8 cellular contexts compared by ENCODE assay signal in genomic region chr17:45894022-45894784, GRCh38. TPM values are rescaled to one million over a fixed set of nuclear protein-coding genes. Genes with fewer than 3 reads are reported as not detected.
DNase-seq lines count a peak whose midpoint lies in the region; ATAC-seq, FAIRE-seq and TF ChIP-seq lines count a peak whose summit lies in the region.

Gene MAPT (plus strand): TSS chr17:45894554. CDS start chr17:45962338, 67,784 bp downstream.

- H3K9me3 ChIP-seq in lung (ENCODE audit: control insufficient read depth in 2 of 2, insufficient read depth in 1 of 2, low read length in 1 of 2) = no peaks in the 10 kb centered on the region

- peak within 1 kb of the TSS; percentile 70 for H3K4me3 ChIP-seq in lung

- peak; percentile 79 for FAIRE-seq in GM18507 (lab: Jason Lieb, UNC)

- WGBS in lung, 2 donors = 2 to 3% methylated on average over 47 to 97 of the region's 97 CpGs

- peak within 1 kb of the TSS; percentile 21 to 43 for H3K27ac ChIP-seq in lung (ENCODE audit: low read depth in 1 of 2, low read length in 1 of 2)

- no peaks in the 10 kb centered on the region for H3K36me3 ChIP-seq in lung (ENCODE audit: control insufficient read depth in 2 of 2, insufficient read depth in 2 of 2, low read length in 2 of 2)

- DNase-seq in GM18507 (ENCODE audit: extremely low spot score, insufficient read length, low read depth) = peak; percentile 86
- peak; percentile 97 for DNase-seq in NCI-H774 (lab: John Stamatoyannopoulos, UW)
- DNase-seq in activated CD8-positive, alpha-beta memory T cell treated with anti-CD3 and anti-CD28 coated beads for 24 hours = peak; percentile 92
- DNase-seq in effector CD8-positive, alpha-beta T cell (lab: John Stamatoyannopoulos, UW) = peak; percentile 57
- DNase-seq in lung (ENCODE audit: low spot score) = peak; percentile 87
- peak; percentile 69 to 71 for DNase-seq in stimulated activated CD4-positive, alpha-beta T cell treated with anti-CD3 and anti-CD28 coated beads, Interleukin-4, amount 100 ng/mL, for 48 hours (ENCODE audit: low read depth in 2 of 2)

- ATAC-seq in HG03565 (IDR thresholded peaks at IDR 0.05; ENCODE audit: unreplicated experiment) = peak; percentile 48
- peak; percentile 97 for ATAC-seq in lung (ENCODE audit: insufficient read depth, low FRiP score)
- ATAC-seq in GM18520 (IDR thresholded peaks at IDR 0.05; ENCODE audit: unreplicated experiment) = no peak

- H3K27me3 ChIP-seq in lung (ENCODE audit: control insufficient read depth, insufficient read depth) = peaks cover 15% of the 10 kb centered on the region

- TF ChIP-seq CTCF in lung (IDR thresholded peaks at IDR 0.05; ENCODE audit: control extremely low read depth, extremely low read depth) = peak; percentile 76

- H3K4me1 ChIP-seq in lung (ENCODE audit: control insufficient read depth in 2 of 2, insufficient read depth in 2 of 2, low read length in 2 of 2) = peaks cover 0 to 11% of the 10 kb centered on the region in 2 donors

RNA-seq across cellular contexts. Expression of gene MAPT, which starts in this region (rescaled TPM):
- 1 to 10 TPM; 2.9 to 3.8 TPM for total RNA-seq in lung
- under 1 TPM; 0.27 to 0.65 TPM for polyA plus RNA-seq in lung
